Comparison of ENCODE assay signal across 22 cellular contexts in genomic region chr11:1502168-1502955, GRCh38. TPM values are rescaled to one million over a fixed set of nuclear protein-coding genes. Genes with fewer than 3 reads are reported as not detected.
DNase-seq lines count a peak whose midpoint lies in the region; ATAC-seq, FAIRE-seq and TF ChIP-seq lines count a peak whose summit lies in the region.
"Had no signal": no experiment of that assay in that cellular context is flagged by ENCODE, and none has a peak within 500 bp of the region (broad histone marks: within the 10 kb centered on the region; RNA-seq: fewer than 3 reads in every experiment).

No MANE protein-coding gene starts in this region.

- H3K4me3 Mint-ChIP-seq in brain (peak overlapping the region in 2 of 5 experiments; percentile 25 to 69), WTC11 (no peak overlapping the region)
- H3K4me3 Mint-ChIP-seq: activated T-cell treated with anti-CD3 and anti-CD28 coated beads, Interleukin-2, amount 50 U/mL, for 4 hours; dendritic cell treated with granulocyte-macrophage colony-stimulating factor and Interleukin-4, amounts not matched to agents 40 ng/mL and 50 ng/mL, for 4 days; T-helper 17 cell had no signal

- H3K27ac ChIP-seq in BLaER1 (peak overlapping the region; percentile 35), kidney (ENCODE audit: low read depth in 2 of 2, low read length in 2 of 2) (no peak overlapping the region), rectal smooth muscle tissue (ENCODE audit: low read depth, low read length) (peak overlapping the region; percentile 10)
- H3K27ac ChIP-seq: upper lobe of right lung had no signal

- no peaks in the 10 kb centered on the region for H3K9me3 Mint-ChIP-seq in brain
- peaks cover 10% of the 10 kb centered on the region for H3K9me3 Mint-ChIP-seq in WTC11
- H3K9me3 Mint-ChIP-seq: activated T-cell treated with anti-CD3 and anti-CD28 coated beads, Interleukin-2, amount 50 U/mL, for 4 hours had no signal

- H3K4me2 ChIP-seq in BLaER1, result no peak overlapping the region; the same call in 1 of the 2 replicates

- H3K27ac Mint-ChIP-seq in brain (peak overlapping the region; percentile 59 to 96 (median 93)), WTC11 (no peak overlapping the region)
- H3K27ac Mint-ChIP-seq: dendritic cell treated with granulocyte-macrophage colony-stimulating factor and Interleukin-4, amounts not matched to agents 40 ng/mL and 50 ng/mL, for 4 days; T-helper 17 cell had no signal

- no peaks in the 10 kb centered on the region for H3K27me3 ChIP-seq in BLaER1
- no peaks in the 10 kb centered on the region for H3K27me3 ChIP-seq in rectal smooth muscle tissue (ENCODE audit: control insufficient read depth, insufficient read depth, low read length)
- H3K27me3 ChIP-seq: stomach, upper lobe of right lung had no signal

- H3K4me1 Mint-ChIP-seq in brain (peaks cover 44% of the 10 kb centered on the region), WTC11 (peaks cover 7% of the 10 kb centered on the region)

- CTCF ChIA-PET in WTC11 (lab: Charles Lee), result interaction anchor here (1.1 to 1.2 kb wide), 2 partner anchors 21 to 44 kb away, joined by 3 to 5 read pairs; no protein-coding TSS in a partner anchor

- POLR2A ChIA-PET in WTC11 (lab: Charles Lee), result no interaction called here

- H3K36me3 Mint-ChIP-seq in brain, result peaks cover 11% of the 10 kb centered on the region
- peaks cover 10% of the 10 kb centered on the region for H3K36me3 Mint-ChIP-seq in WTC11

- H3K4me1 ChIP-seq in BLaER1 (peaks cover 76% of the 10 kb centered on the region), kidney (ENCODE audit: control insufficient read depth in 1 of 2, insufficient read depth in 1 of 2, low read depth in 1 of 2, low read length in 2 of 2) (peaks cover 0 to 11% of the 10 kb centered on the region in 2 donors), rectal smooth muscle tissue (ENCODE audit: control insufficient read depth, insufficient read depth, low read length) (peaks cover 19% of the 10 kb centered on the region)

- no peak for FAIRE-seq in kidney (lab: Jason Lieb, UNC)
- FAIRE-seq: GM12878, keratinocyte had no signal

- no peak for ATAC-seq in WTC11
- ATAC-seq: activated T-cell treated with anti-CD3 and anti-CD28 coated beads, Interleukin-2, amount 50 U/mL, for 4 hours; GM12878; T-helper 17 cell had no signal

- H3K36me3 ChIP-seq in BLaER1, result peaks cover 35% of the 10 kb centered on the region
- no peaks in the 10 kb centered on the region for H3K36me3 ChIP-seq in kidney (ENCODE audit: control insufficient read depth in 1 of 2, insufficient read depth in 2 of 2, low read length in 2 of 2)
- H3K36me3 ChIP-seq in rectal smooth muscle tissue (ENCODE audit: control insufficient read depth, insufficient read depth, low read length), result peaks cover 3% of the 10 kb centered on the region
- H3K36me3 ChIP-seq: upper lobe of right lung had no signal

- H3K4me3 ChIP-seq in BLaER1 (no peak overlapping the region), kidney (ENCODE audit: low read length in 2 of 2) (no peak overlapping the region), rectal smooth muscle tissue (ENCODE audit: low read length) (no peak overlapping the region)
- H3K4me3 ChIP-seq: GM12878, stomach, upper lobe of right lung had no signal

- H3K9me3 ChIP-seq in BLaER1 (peaks cover 8% of the 10 kb centered on the region; the same call in 1 of the 2 replicates), kidney (ENCODE audit: control insufficient read depth in 1 of 2, low read length in 2 of 2) (no peaks in the 10 kb centered on the region)
- H3K9me3 ChIP-seq: stomach, upper lobe of right lung had no signal

- peak; percentile 63 for DNase-seq in kidney
- DNase-seq in WTC11 (ENCODE audit: low spot score), result no peak
- no peak for DNase-seq in SKM-1 (lab: John Stamatoyannopoulos, UW; ENCODE audit: unreplicated experiment)
- DNase-seq in HPDE6-E6E7 (ENCODE audit: extremely low spot score), result no peak
- DNase-seq in GM10266 (ENCODE audit: extremely low spot score), result no peak
- DNase-seq: activated CD4-positive, alpha-beta T cell treated with anti-CD3 and anti-CD28 coated beads for 48 hours; activated naive CD4-positive, alpha-beta T cell treated with Interleukin-2 at 50 U/mL for 16 hours; activated T-cell treated with anti-CD3 and anti-CD28 coated beads, Interleukin-2, amount 50 U/mL, for 4 hours; amniotic stem cell; Calu3; mesendoderm; NCI-H1048; NCI-H187 treated with DMSO at 0.1 percent for 48 hours; T-helper 17 cell; upper lobe of right lung had no signal

- H3K27me3 Mint-ChIP-seq in brain (no peaks in the 10 kb centered on the region), WTC11 (ENCODE audit: low read depth) (no peaks in the 10 kb centered on the region; the same call in 1 of the 2 replicates)
- H3K27me3 Mint-ChIP-seq: dendritic cell treated with granulocyte-macrophage colony-stimulating factor and Interleukin-4, amounts not matched to agents 40 ng/mL and 50 ng/mL, for 4 days; T-helper 17 cell had no signal

- 0 out of 2 replicates have a peak overlapping the region, but pooled peaks have one; percentile 20 for H3K9ac ChIP-seq in BLaER1
- no peak overlapping the region for H3K9ac ChIP-seq in kidney (ENCODE audit: low read length in 2 of 2)
- no peak overlapping the region for H3K9ac ChIP-seq in rectal smooth muscle tissue (ENCODE audit: low read length)

- TF ChIP-seq CTCF in brain (conservative IDR thresholded peaks at IDR 0.05), result no peak
- no peak for TF ChIP-seq CTCF in kidney (IDR thresholded peaks at IDR 0.05; ENCODE audit: borderline replicate concordance, extremely low read depth, insufficient read depth)
- no peak for TF ChIP-seq CTCF in WTC11 (IDR thresholded peaks at IDR 0.05)
- no peak for TF ChIP-seq CTCF in GM10266 (IDR thresholded peaks at IDR 0.05; ENCODE audit: control insufficient read depth, insufficient read depth, low read depth, missing control alignments)

- H4K20me1 ChIP-seq in BLaER1, result peaks cover 100% of the 10 kb centered on the region

- intact Hi-C loops in kidney (cut with DNase I), result no loop called here

TF ChIP-seq in WTC11, 78 proteins besides CTCF, POLR2A, EP300 and RAD21 (continues in another document):
- TF ChIP-seq ZNF416 (CRISPR knock-in tag; IDR thresholded peaks at IDR 0.05) (no peak), ZNF317 (CRISPR knock-in tag; IDR thresholded peaks at IDR 0.05; ENCODE audit: borderline replicate concordance, low read depth) (no peak), HMGXB4 (CRISPR knock-in tag; IDR thresholded peaks at IDR 0.05) (no peak), E2F5 (CRISPR knock-in tag; IDR thresholded peaks at IDR 0.05) (no peak), TEAD4 (CRISPR knock-in tag; IDR thresholded peaks at IDR 0.05) (no peak), JUN (CRISPR knock-in tag; IDR thresholded peaks at IDR 0.05) (no peak), IRF1 (CRISPR knock-in tag; IDR thresholded peaks at IDR 0.05) (no peak), USF2 (CRISPR knock-in tag; IDR thresholded peaks at IDR 0.05) (no peak), CBFB (CRISPR knock-in tag; IDR thresholded peaks at IDR 0.05; ENCODE audit: low read depth) (no peak), ZBTB21 (CRISPR knock-in tag; IDR thresholded peaks at IDR 0.05; ENCODE audit: borderline replicate concordance) (no peak)

RNA-seq across cellular contexts. Expression of gene MOB2, which starts 15.8 kb away (rescaled TPM):
- polyA plus RNA-seq in brain (ENCODE audit: insufficient read depth, low read depth, low replicate concordance) (37.6 TPM), kidney (ENCODE audit: insufficient read depth, low read depth, low replicate concordance) (50.7 TPM)
- total RNA-seq in kidney (51.7 TPM), WTC11 (2021) (17.7 to 23.4 TPM (median 21.7 TPM) in 3 replicates)

Comparison
In these comparisons a context has a peak if more than half of its experiments do, and no peak if none do; other contexts are left out.
1. H3K27ac ChIP-seq: peak in BLaER1 (single experiment) and rectal smooth muscle tissue (single experiment); none in kidney (0 of 2).